Comparison of ENCODE assay signal across 7 cellular contexts in genomic region chr19:20750169-20750568, GRCh38. TPM values are rescaled to one million over a fixed set of nuclear protein-coding genes. Genes with fewer than 3 reads are reported as not detected.
DNase-seq lines count a peak whose midpoint lies in the region; ATAC-seq, FAIRE-seq and TF ChIP-seq lines count a peak whose summit lies in the region.
"Not testable (repeated sequence)": the region's sequence is repeated elsewhere in the genome, so short reads cannot be mapped to it uniquely, and the experiment has no call there.

No MANE protein-coding gene starts in this region.

- H3K4me3 ChIP-seq in LNCaP clone FGC (ENCODE audit: low read depth, low read length) (peak overlapping the region; percentile 7; the same call in 1 of the 2 replicates), mammary epithelial cell (replicated peaks in 1 of 3; ENCODE audit: insufficient read depth in 1 of 3, low read depth in 2 of 3, low read length in 3 of 3) (peak overlapping the region in 1 of 3 experiments; percentile 22), pancreas (peak overlapping the region in 2 of 4 donors; percentile 16 to 36), thyroid gland (replicated peaks in 1 of 3) (peak overlapping the region in 2 of 3 donors; percentile 13 to 18)
- H3K4me3 ChIP-seq in PC-3 (ENCODE audit: low read length), result not testable (repeated sequence)

- H3K4me2 ChIP-seq in PC-3 (ENCODE audit: low read length), result 0 out of 2 replicates have a peak overlapping the region, but pooled peaks have one; percentile 26
- H3K4me2 ChIP-seq in mammary epithelial cell (ENCODE audit: insufficient read depth, low read depth, low read length), result peak overlapping the region; percentile 16

- H3K4me1 ChIP-seq in PC-3 (ENCODE audit: insufficient read depth, low read length); mammary epithelial cell (ENCODE audit: insufficient read depth, low read length); pancreas: not testable (repeated sequence)
- peaks cover 19 to 29% of the 10 kb centered on the region in 2 donors for H3K4me1 ChIP-seq in thyroid gland

- not testable (repeated sequence) for H3F3A ChIP-seq in PC-3 (ENCODE audit: low read length, unreplicated experiment)

- intact Hi-C loops in PC-3 (cut with micrococcal nuclease); mammary epithelial cell (cut with micrococcal nuclease); pancreas (cut with DNase I); thyroid gland (cut with DNase I): not testable (repeated sequence)

- not testable (repeated sequence) for H3K27me3 ChIP-seq in PC-3 (ENCODE audit: low read length); mammary epithelial cell (ENCODE audit: insufficient read depth, low read length); pancreas; thyroid gland

- not testable (repeated sequence) for H3K9me2 ChIP-seq in PC-3 (replicated peaks; ENCODE audit: low read length)

- not testable (repeated sequence) for H3K9me3 ChIP-seq in PC-3 (ENCODE audit: low read length); mammary epithelial cell (replicated peaks; ENCODE audit: insufficient read depth, low read length); pancreas; thyroid gland

- DNase-seq in DMS53 (lab: John Stamatoyannopoulos, UW) (peak; percentile 81), LNCaP clone FGC (ENCODE audit: low read depth) (peak; percentile 51), PC-3 (peak; percentile 49), mammary epithelial cell (peak; percentile 64), left kidney (ENCODE audit: low read depth, low spot score) (peak; percentile 20), pancreas (peak; percentile 61 to 81 (median 77)), thyroid gland (peak; percentile 88 to 89)

- BruUV-seq in PC-3 (replicated peaks; lab: Mats Ljungman, UMichigan); mammary epithelial cell (replicated peaks; lab: Mats Ljungman, UMichigan): not testable (repeated sequence)

- not testable (repeated sequence) for H3K27ac ChIP-seq in PC-3 (ENCODE audit: low read length); mammary epithelial cell (ENCODE audit: insufficient read depth, low read depth, low read length)
- H3K27ac ChIP-seq in pancreas (peak overlapping the region in 2 of 4 donors; percentile 69 to 86), thyroid gland (peak overlapping the region; percentile 65 to 78 (median 67))

- H3K36me3 ChIP-seq in PC-3 (ENCODE audit: low read depth, low read length); mammary epithelial cell (ENCODE audit: insufficient read depth, low read length); pancreas; thyroid gland: not testable (repeated sequence)

- not testable (repeated sequence) for H3K9ac ChIP-seq in PC-3 (ENCODE audit: low read length); mammary epithelial cell (ENCODE audit: insufficient read depth, low read length)

- in situ Hi-C loops in mammary epithelial cell (cut with MboI; ENCODE audit: low sequenced_read_pairs in 2 of 2), result not testable (repeated sequence)

- peak in 1 of 2 donors; percentile 72 for TF ChIP-seq POLR2A in thyroid gland (IDR thresholded peaks at IDR 0.05)

- TF ChIP-seq CTCF in LNCaP clone FGC (IDR thresholded peaks at IDR 0.05; ENCODE audit: control insufficient read depth, extremely low read depth, insufficient read depth); PC-3 (conservative IDR thresholded peaks at IDR 0.05; ENCODE audit: low read depth, low read length); mammary epithelial cell (conservative IDR thresholded peaks at IDR 0.05 in 1 of 2, IDR thresholded peaks at IDR 0.05 in 1 of 2; ENCODE audit: extremely low read depth in 1 of 2, insufficient read depth in 1 of 2, low read depth in 1 of 2, low read length in 2 of 2); pancreas (IDR thresholded peaks at IDR 0.05); thyroid gland (IDR thresholded peaks at IDR 0.05): not testable (repeated sequence)

- H3K79me2 ChIP-seq in PC-3 (ENCODE audit: low read length); mammary epithelial cell (ENCODE audit: insufficient read depth, low read length): not testable (repeated sequence)

- not testable (repeated sequence) for FAIRE-seq in pancreas (lab: Jason Lieb, UNC)

- not testable (repeated sequence) for ATAC-seq in PC-3, pancreas

- not testable (repeated sequence) for H2AFZ ChIP-seq in PC-3 (ENCODE audit: low read length); mammary epithelial cell (ENCODE audit: low read depth, low read length)

- WGBS in mammary epithelial cell (ENCODE audit: low coverage, missing lambda C conversion rate), result 2% methylated on average over 6 of the region's 6 CpGs
- WGBS in pancreas, 2 donors, result 16 to 32% methylated on average over 6 of the region's 6 CpGs
- WGBS in thyroid gland, 2 donors, result 48% methylated on average over 6 of the region's 6 CpGs

- CTCF ChIA-PET in PC-3 (lab: Charles Lee); mammary epithelial cell (lab: Charles Lee; ENCODE audit: low non-redundant PET): not testable (repeated sequence)

- POLR2A ChIA-PET in PC-3 (lab: Charles Lee; ENCODE audit: unreplicated experiment), result not testable (repeated sequence)

- dilution Hi-C loops in mammary epithelial cell (cut with HindIII; ENCODE audit: low sequenced_read_pairs), result not testable (repeated sequence)

- H4K20me1 ChIP-seq in PC-3 (ENCODE audit: low read length); mammary epithelial cell (ENCODE audit: insufficient read depth, low read length): not testable (repeated sequence)

RNA-seq across cellular contexts. Expression of gene ZNF66, which starts 25.9 kb away (rescaled TPM):
- total RNA-seq in PC-3 (2014; rRNA removed), result 0.44 and 2.4 TPM in 2 replicates
- total RNA-seq in mammary epithelial cell, result 1 to 10 TPM; 5.3 to 6.1 TPM
- polyA plus RNA-seq in mammary epithelial cell, result 2.3 TPM
- polyA minus RNA-seq in mammary epithelial cell, result not detected
- total RNA-seq in pancreas, result 1 to 10 TPM; 2.2 to 4.5 (median 2.9) TPM
- polyA plus RNA-seq in pancreas, result 1 to 10 TPM; 1.4 to 2.7 TPM
- total RNA-seq in thyroid gland, result 10 to 100 TPM; 12.3 to 22.1 (median 14.4) TPM

Comparison
In these comparisons a context has a peak if more than half of its experiments do, and no peak if none do; other contexts are left out.
1. DNase-seq: peak in every context shown above with its lines; median percentile 88 in thyroid gland; 81 in DMS53; 77 in pancreas; 64 in mammary epithelial cell; 51 in LNCaP clone FGC; 49 in PC-3; 20 in left kidney.